Comparison of ENCODE assay signal across 8 cellular contexts in the genomic region with DNA sequence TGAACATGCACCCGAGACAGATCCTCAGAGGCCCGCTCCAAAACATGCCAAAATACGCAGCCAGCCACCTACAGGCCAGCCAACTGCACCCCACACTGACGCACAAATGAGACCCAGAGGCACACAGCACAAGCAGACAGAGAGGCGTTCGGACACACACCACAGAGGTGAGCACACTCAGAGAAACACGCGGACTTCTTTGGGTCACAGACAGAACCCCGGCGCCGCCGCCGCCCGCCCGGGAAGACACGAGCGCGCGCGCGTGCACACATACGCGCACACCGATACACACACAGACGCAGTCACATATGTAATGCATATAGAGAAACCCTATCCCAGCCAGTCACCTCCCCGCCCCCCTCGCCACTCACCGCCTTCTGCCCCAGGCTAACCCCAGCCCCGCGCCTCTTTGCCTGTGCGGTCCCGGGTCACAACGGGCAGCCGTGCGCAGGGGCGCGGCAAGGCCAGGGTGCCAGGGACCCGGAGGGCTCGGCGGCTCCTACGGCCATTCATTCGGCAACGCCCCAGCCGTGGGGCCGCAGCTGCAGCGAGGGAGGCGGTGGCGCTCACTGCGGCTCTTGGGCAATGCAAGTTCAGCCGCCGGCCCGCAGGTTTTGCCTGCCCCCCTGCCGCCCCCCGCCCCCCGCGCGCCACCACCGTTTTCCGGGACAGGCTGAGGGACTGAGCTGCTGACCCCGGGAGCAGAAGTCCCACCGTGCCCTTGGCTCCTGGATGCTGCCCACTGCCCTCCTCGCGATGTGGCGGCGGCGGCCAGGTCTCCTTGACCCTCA. TPM values are rescaled to one million over a fixed set of nuclear protein-coding genes. Genes with fewer than 3 reads are reported as not detected.
A peak's percentile ranks its signal among the peaks of the same experiment; 100 is the strongest.
DNase-seq lines count a peak whose midpoint lies in the region; ATAC-seq and TF ChIP-seq lines count a peak whose summit lies in the region.

No MANE protein-coding gene starts in this region.

- H3K9me3 ChIP-seq in RWPE2 (ENCODE audit: severe bottlenecking), result no peaks in the 10 kb centered on the region
- no peaks in the 10 kb centered on the region for H3K9me3 ChIP-seq in heart left ventricle

- ATAC-seq in HG02943 (IDR thresholded peaks at IDR 0.05; ENCODE audit: low read depth, unreplicated experiment) (peak; percentile 19), RWPE2 (ENCODE audit: low read depth) (peak; percentile 56), heart left ventricle (peak; percentile 38 to 67 (median 60)), GM19467 (IDR thresholded peaks at IDR 0.05; ENCODE audit: unreplicated experiment) (no peak), GM21786 (IDR thresholded peaks at IDR 0.05; ENCODE audit: unreplicated experiment) (no peak)

- no peak overlapping the region for H3K9ac ChIP-seq in rectal smooth muscle tissue (ENCODE audit: low read length)

- H3K4me1 ChIP-seq in RWPE2 (ENCODE audit: insufficient read depth, poor library complexity, severe bottlenecking) (peaks cover 4% of the 10 kb centered on the region), heart left ventricle (peaks cover 0 to 30% (median 0%) of the 10 kb centered on the region in 12 donors), rectal smooth muscle tissue (ENCODE audit: control insufficient read depth, insufficient read depth, low read length) (peaks cover 3% of the 10 kb centered on the region)

- H3K27ac ChIP-seq in RWPE2 (ENCODE audit: poor library complexity, severe bottlenecking), result peak overlapping the region; percentile 28
- H3K27ac ChIP-seq in heart left ventricle, result peak overlapping the region in 11 of 12 donors; percentile 32 to 83 (median 75)
- peak overlapping the region; percentile 87 for H3K27ac ChIP-seq in rectal smooth muscle tissue (ENCODE audit: low read depth, low read length)

- H3K4me3 ChIP-seq in RWPE2 (ENCODE audit: severe bottlenecking) (peak overlapping the region; percentile 71), heart left ventricle (peak overlapping the region; percentile 40 to 92 (median 75)), rectal smooth muscle tissue (ENCODE audit: low read length) (peak overlapping the region; percentile 73)

- intact Hi-C loops in heart left ventricle (cut with DNase I), result loop anchor here in 4 of 10 donors (2.0 to 10.0 kb wide), 4 partner anchors 38 to 85 kb away; a partner anchor contains a TSS

- TF ChIP-seq CTCF in RWPE2 (IDR thresholded peaks at IDR 0.05; ENCODE audit: poor library complexity, severe bottlenecking), result no peak
- no peak for TF ChIP-seq CTCF in heart left ventricle (IDR thresholded peaks at IDR 0.05)

- WGBS in heart left ventricle, 4 donors, result 1 to 49% (median 20%) methylated on average over 11 to 66 of the region's 66 CpGs

- no peak for TF ChIP-seq POLR2A in heart left ventricle (IDR thresholded peaks at IDR 0.05)

- H3K36me3 ChIP-seq in RWPE2 (ENCODE audit: low read depth), result no peaks in the 10 kb centered on the region
- H3K36me3 ChIP-seq in heart left ventricle, result no peaks in the 10 kb centered on the region
- no peaks in the 10 kb centered on the region for H3K36me3 ChIP-seq in rectal smooth muscle tissue (ENCODE audit: control insufficient read depth, insufficient read depth, low read length)

- DNase-seq in GM03348 (ENCODE audit: low spot score) (peak; percentile 51), RWPE2 (ENCODE audit: low spot score) (no peak), heart left ventricle (peak; percentile 27 to 59 (median 45))
- peak; percentile 74 for DNase-seq in activated naive CD4-positive, alpha-beta T cell treated with anti-CD3 and anti-CD28 coated beads, Interleukin-2, amount 50 U/mL, for 16 hours

- H3K27me3 ChIP-seq in RWPE2 (ENCODE audit: insufficient read depth, poor library complexity, severe bottlenecking) (no peaks in the 10 kb centered on the region), heart left ventricle (no peaks in the 10 kb centered on the region), rectal smooth muscle tissue (ENCODE audit: control insufficient read depth, insufficient read depth, low read length) (no peaks in the 10 kb centered on the region)

RNA-seq across cellular contexts. Expression of a gene that starts 0.5 kb away (rescaled TPM):
- total RNA-seq in heart left ventricle, result 10 to 100 TPM in 5 of 9 donors, 1 to 10 TPM in 4; 7.6 to 36.4 (median 10.0) TPM
- 1 to 10 TPM; 3.3 to 7.2 TPM for polyA plus RNA-seq in heart left ventricle

Comparison
In these comparisons a context has a peak if more than half of its experiments do, and no peak if none do; other contexts are left out.
1. ATAC-seq: peak in HG02943 (single experiment), RWPE2 (single experiment) and heart left ventricle (4 of 4); none in GM19467 (single experiment) and GM21786 (single experiment).
2. H3K27ac ChIP-seq: peak in every context shown above with its lines; median percentile 87 in rectal smooth muscle tissue; 75 in heart left ventricle; 28 in RWPE2.
3. Peak in every context shown above with its lines, with median percentiles within 50 percentile points of each other: H3K4me3 ChIP-seq.